28 cellular contexts compared by ENCODE assay signal in the genomic region with DNA sequence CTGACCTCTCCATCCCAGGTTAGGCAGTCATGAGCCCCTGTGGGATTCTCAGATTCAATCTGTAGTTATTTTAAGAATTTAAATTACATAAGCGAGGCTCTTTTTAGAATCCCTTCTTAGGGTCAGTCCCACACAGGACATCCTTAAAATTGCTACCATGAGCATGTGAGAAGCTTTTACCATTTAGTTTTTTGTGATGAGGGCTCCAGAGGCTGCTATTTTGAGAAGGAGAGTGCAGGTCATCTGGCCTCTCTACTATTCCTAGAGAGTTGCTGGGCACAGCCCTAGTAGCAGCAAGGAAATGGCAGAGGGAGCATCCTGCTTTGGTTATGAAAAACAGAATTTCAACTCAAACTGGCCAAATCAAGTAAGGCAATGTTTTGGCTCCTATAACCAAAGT. TPM values are rescaled to one million over a fixed set of nuclear protein-coding genes. Genes with fewer than 3 reads are reported as not detected.
"Had no signal": no experiment of that assay in that cellular context is flagged by ENCODE, and none has a peak within 500 bp of the region (broad histone marks: within the 10 kb centered on the region; RNA-seq: fewer than 3 reads in every experiment).

No MANE protein-coding gene starts in this region.

- H3K27me3 ChIP-seq: neutrophil, pancreas, right lobe of liver, thyroid gland, tibial nerve, upper lobe of left lung, vagina had no signal

- H3K36me3 Mint-ChIP-seq: naive thymus-derived CD8-positive, alpha-beta T cell; stimulated activated effector memory CD8-positive, alpha-beta T cell treated with anti-CD3 and anti-CD28 coated beads, Interleukin-12 subunit alpha, Interleukin-12 subunit beta, amount 100 ng/mL, for 72 hours; stimulated activated naive B cell treated with anti-CD40 and anti-IgM and Interleukin-4, amounts not matched to agents 10 μg/mL and 1 μg/mL and 100 μg/mL, for 72 hours had no signal

- ATAC-seq: naive thymus-derived CD8-positive, alpha-beta T cell; psoas muscle; right cardiac atrium; right lobe of liver; stimulated activated effector memory CD8-positive, alpha-beta T cell treated with anti-CD3 and anti-CD28 coated beads, Interleukin-12 subunit alpha, Interleukin-12 subunit beta, amount 100 ng/mL, for 72 hours; stimulated activated naive B cell treated with anti-CD40 and anti-IgM and Interleukin-4, amounts not matched to agents 10 μg/mL and 1 μg/mL and 100 μg/mL, for 72 hours had no signal

- H3K4me3 ChIP-seq: pancreas, psoas muscle, right lobe of liver, sigmoid colon, stomach, thoracic aorta, thyroid gland, tibial nerve, upper lobe of left lung, vagina had no signal

- H3K36me3 ChIP-seq: neutrophil, pancreas, right lobe of liver, sigmoid colon, stomach, thoracic aorta, thyroid gland, tibial nerve, upper lobe of left lung, vagina had no signal

- H3K4me1 Mint-ChIP-seq: naive thymus-derived CD8-positive, alpha-beta T cell; nephron; stimulated activated effector memory CD8-positive, alpha-beta T cell treated with anti-CD3 and anti-CD28 coated beads, Interleukin-12 subunit alpha, Interleukin-12 subunit beta, amount 100 ng/mL, for 72 hours; stimulated activated naive B cell treated with anti-CD40 and anti-IgM and Interleukin-4, amounts not matched to agents 10 μg/mL and 1 μg/mL and 100 μg/mL, for 72 hours had no signal

- H3K9me3 ChIP-seq: neutrophil, pancreas, psoas muscle, right lobe of liver, sigmoid colon, stomach, thoracic aorta, thyroid gland, tibial nerve, upper lobe of left lung, vagina had no signal

- H3K27ac ChIP-seq: neutrophil, pancreas, psoas muscle, right lobe of liver, sigmoid colon, stomach, thoracic aorta, thyroid gland, tibial nerve, upper lobe of left lung, vagina had no signal

- FAIRE-seq: pancreas, small intestine, urothelium cell line had no signal

- DNase-seq: naive thymus-derived CD8-positive, alpha-beta T cell; pancreas; psoas muscle; right cardiac atrium; right lobe of liver; sigmoid colon; stimulated activated CD4-positive, alpha-beta T cell treated with anti-CD3 and anti-CD28 coated beads, Interleukin-15, amount 100 ng/mL, for 24 hours; stimulated activated CD4-positive, alpha-beta T cell treated with anti-CD3 and anti-CD28 coated beads, Interleukin-2, amount 100 ng/mL, for 24 hours; stimulated activated CD4-positive, alpha-beta T cell treated with anti-CD3 and anti-CD28 coated beads, Interleukin-2, amount 100 ng/mL, for 48 hours; stimulated activated CD4-positive, alpha-beta T cell treated with anti-CD3 and anti-CD28 coated beads, Interleukin-4, amount 100 ng/mL, for 24 hours; stimulated activated naive B cell treated with anti-CD40 and anti-IgM and Interleukin-4, amounts not matched to agents 10 μg/mL and 1 μg/mL and 100 μg/mL, for 72 hours; stimulated activated naive CD4-positive, alpha-beta T cell treated with Interleukin-2 at 50 U/mL for 16 hours; stomach; thyroid gland; trophoblast cell; upper lobe of left lung had no signal

- H3K27ac Mint-ChIP-seq: nephron; progenitor cell of endocrine pancreas; stimulated activated effector memory CD8-positive, alpha-beta T cell treated with anti-CD3 and anti-CD28 coated beads, Interleukin-12 subunit alpha, Interleukin-12 subunit beta, amount 100 ng/mL, for 72 hours; stimulated activated naive B cell treated with anti-CD40 and anti-IgM and Interleukin-4, amounts not matched to agents 10 μg/mL and 1 μg/mL and 100 μg/mL, for 72 hours; stimulated activated naive CD8-positive, alpha-beta T cell treated with anti-CD3 and anti-CD28 coated beads, Interleukin-15, Interleukin-2, amounts not matched to agents 100 ng/mL and 50 ng/mL, for 24 hours had no signal

- H3K9me3 Mint-ChIP-seq: nephron; stimulated activated naive CD8-positive, alpha-beta T cell treated with anti-CD3 and anti-CD28 coated beads, Interleukin-15, Interleukin-2, amounts not matched to agents 100 ng/mL and 50 ng/mL, for 24 hours had no signal

- H3K27me3 Mint-ChIP-seq: progenitor cell of endocrine pancreas; stimulated activated naive B cell treated with anti-CD40 and anti-IgM and Interleukin-4, amounts not matched to agents 10 μg/mL and 1 μg/mL and 100 μg/mL, for 72 hours had no signal

- H3K4me1 ChIP-seq: pancreas, psoas muscle, right lobe of liver, sigmoid colon, stomach, thyroid gland, tibial nerve, upper lobe of left lung, vagina had no signal

- H3K4me3 Mint-ChIP-seq: naive thymus-derived CD8-positive, alpha-beta T cell; nephron; stimulated activated effector memory CD8-positive, alpha-beta T cell treated with anti-CD3 and anti-CD28 coated beads, Interleukin-12 subunit alpha, Interleukin-12 subunit beta, amount 100 ng/mL, for 72 hours; stimulated activated naive B cell treated with anti-CD40 and anti-IgM and Interleukin-4, amounts not matched to agents 10 μg/mL and 1 μg/mL and 100 μg/mL, for 72 hours; stimulated activated naive CD8-positive, alpha-beta T cell treated with anti-CD3 and anti-CD28 coated beads, Interleukin-15, Interleukin-2, amounts not matched to agents 100 ng/mL and 50 ng/mL, for 24 hours had no signal

RNA-seq across cellular contexts. Expression of a gene that starts 13.6 kb away (rescaled TPM):
- total RNA-seq: naive thymus-derived CD8-positive, alpha-beta T cell; osteocyte; renal cortical epithelial cell had no signal
- polyA plus RNA-seq: naive thymus-derived CD8-positive, alpha-beta T cell had no signal
